ENCODE assay signal across 8 cellular contexts in genomic region chr5:58462623-58463230, GRCh38. TPM values are rescaled to one million over a fixed set of nuclear protein-coding genes. Genes with fewer than 3 reads are reported as not detected.
DNase-seq lines count a peak whose midpoint lies in the region; ATAC-seq, FAIRE-seq and TF ChIP-seq lines count a peak whose summit lies in the region.

No MANE protein-coding gene starts in this region.

- ATAC-seq in HG03457 (IDR thresholded peaks at IDR 0.05; ENCODE audit: unreplicated experiment): no peak

- no peaks in the 10 kb centered on the region for H3K27me3 ChIP-seq in SJCRH30

- H3K36me3 ChIP-seq in SJCRH30: peaks cover 10% of the 10 kb centered on the region
- H3K36me3 ChIP-seq in mesodermal cell (ENCODE audit: control insufficient read depth, insufficient read depth, low read length): peaks cover 14% of the 10 kb centered on the region

- H3K4me3 ChIP-seq in SJCRH30 (no peak overlapping the region), mesodermal cell (ENCODE audit: extremely low read depth, insufficient read depth, low read length, poor library complexity, severe bottlenecking) (no peak overlapping the region)

- H3K9me3 ChIP-seq in SJCRH30 (replicated peaks) (no peaks in the 10 kb centered on the region), mesodermal cell (ENCODE audit: control insufficient read depth, low read length) (no peaks in the 10 kb centered on the region)

- H3K4me1 ChIP-seq in SJCRH30 (peaks cover 12% of the 10 kb centered on the region), mesodermal cell (ENCODE audit: control insufficient read depth, insufficient read depth, low read length, poor library complexity, severe bottlenecking) (peaks cover 16% of the 10 kb centered on the region)

- peak; percentile 61 for FAIRE-seq in colon (lab: Jason Lieb, UNC)

- POLR2A ChIA-PET in HEK293T (lab: Yijun Ruan, JAX): no interaction called here

- CTCF ChIA-PET in HEK293T (lab: Yijun Ruan, JAX): interaction anchor here (0.7 to 1.6 kb wide), 4 partner anchors 128 to 1051 kb away, joined by 3 to 6 read pairs (median 3); no protein-coding TSS in a partner anchor

- H3K27ac ChIP-seq in SJCRH30 (no peak overlapping the region), mesodermal cell (ENCODE audit: low read depth, low read length, severe bottlenecking) (peak overlapping the region; percentile 85)

- DNase-seq in NCI-H187 (lab: John Stamatoyannopoulos, UW): peak; percentile 5 to 15
- no peak for DNase-seq in NCI-H187 treated with DMSO at 0.1 percent for 48 hours (lab: John Stamatoyannopoulos, UW)
- peak; percentile 14 for DNase-seq in HEK293T (ENCODE audit: extremely low spot score)
- DNase-seq in SJCRH30: peak; percentile 25 to 77
- no peak for DNase-seq in mesenteric fat pad (ENCODE audit: low spot score)

- no CpG with 5 or more reads among the region's 4 CpGs for WGBS in mesodermal cell (ENCODE audit: insufficient coverage in 2 of 2), 2 experiments

TF ChIP-seq in HEK293T, 16 proteins besides CTCF, POLR2A, EP300 and RAD21:
- TF ChIP-seq HDGF (IDR thresholded peaks at IDR 0.05; ENCODE audit: borderline replicate concordance) (no peak), TARDBP (IDR thresholded peaks at IDR 0.05) (no peak), ARNT (IDR thresholded peaks at IDR 0.05) (no peak), PKNOX1 (IDR thresholded peaks at IDR 0.05) (peak; percentile 38; the same call in 1 of the 2 replicates), BHLHE40 (IDR thresholded peaks at IDR 0.05; ENCODE audit: borderline replicate concordance) (no peak), CTBP1 (IDR thresholded peaks at IDR 0.05; ENCODE audit: borderline replicate concordance) (no peak), L3MBTL2 (conservative IDR thresholded peaks at IDR 0.05) (no peak), NFRKB (IDR thresholded peaks at IDR 0.05) (no peak), LEF1 (IDR thresholded peaks at IDR 0.05; ENCODE audit: borderline replicate concordance) (no peak)

RNA-seq across cellular contexts. Expression of gene PLK2, which starts 2.8 kb away (rescaled TPM):
- 38.8 and 41.6 TPM in 2 replicates for total RNA-seq in SJCRH30 (2014; rRNA removed; shearing (Covaris generic))
- polyA plus RNA-seq in mesodermal cell (2013, experiment 1 of 2): 241 TPM
- polyA plus RNA-seq in mesodermal cell (2013, experiment 2 of 2): 222 TPM
- 23.7 TPM for total RNA-seq in mesenteric fat pad

RNA-seq across cellular contexts. Expression of gene GAPT, which starts 28.5 kb away (rescaled TPM):
- total RNA-seq in SJCRH30 (2014; rRNA removed; shearing (Covaris generic)): not detected in 2 replicates
- 0.63 TPM for polyA plus RNA-seq in mesodermal cell (2013, experiment 1 of 2)
- 0.20 TPM for polyA plus RNA-seq in mesodermal cell (2013, experiment 2 of 2)
- total RNA-seq in mesenteric fat pad: 2.0 TPM

Comparison
In these comparisons a context has a peak if more than half of its experiments do, and no peak if none do; other contexts are left out.
1. DNase-seq: peak in NCI-H187 (2 of 2), HEK293T (single experiment) and SJCRH30 (2 of 2); none in NCI-H187 treated with DMSO at 0.1 percent for 48 hours (single experiment) and mesenteric fat pad (single experiment).